In the genomic region with DNA sequence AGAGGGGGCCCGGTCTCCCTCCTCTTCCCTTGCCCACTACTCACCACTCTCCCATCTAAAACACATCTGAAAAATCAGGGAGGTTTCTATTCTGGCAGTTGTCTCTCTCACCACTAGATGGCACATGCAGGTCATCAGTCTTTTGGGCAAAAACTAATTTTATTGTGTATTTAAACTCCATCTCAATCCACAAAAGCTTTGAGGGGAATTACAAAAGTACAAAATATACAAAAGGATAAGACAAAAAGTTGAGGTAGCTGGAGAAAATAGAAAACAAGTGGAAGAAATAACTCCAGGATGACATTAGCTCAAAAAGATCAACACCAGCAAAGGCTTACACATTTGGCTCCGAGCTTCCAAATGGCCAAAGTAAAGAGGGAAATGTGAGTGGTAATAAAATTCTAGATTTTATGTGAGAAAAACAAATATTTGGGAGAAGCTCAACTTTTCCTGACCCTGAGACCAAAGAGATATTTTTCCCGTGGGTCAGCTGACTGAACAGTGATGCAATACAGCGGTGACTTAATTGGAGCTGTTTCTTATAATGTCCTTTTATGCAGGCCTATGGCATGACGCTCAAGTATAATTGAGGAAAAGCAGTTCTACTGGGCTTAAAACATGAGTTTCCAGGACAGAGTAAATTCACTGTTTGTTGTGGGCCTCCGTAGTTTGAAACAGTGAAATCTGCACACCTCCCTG, we compare ENCODE assay signal across 8 cellular contexts.
DNase-seq lines count a peak whose midpoint lies in the region; ATAC-seq and TF ChIP-seq lines count a peak whose summit lies in the region.

No MANE protein-coding gene starts in this region.

- H3K18ac ChIP-seq in H9 (ENCODE audit: insufficient read length, low read depth, low read length): no peak overlapping the region

- H3K23me2 ChIP-seq in H9 (ENCODE audit: insufficient read length, low read depth, low read length, poor library complexity, severe bottlenecking): peaks cover 4% of the 10 kb centered on the region

- no peak overlapping the region for H4K5ac ChIP-seq in H9 (ENCODE audit: insufficient read length, low read depth, low read length)

- H2BK5ac ChIP-seq in H9 (ENCODE audit: insufficient read length, low read length): no peak overlapping the region

- no peak overlapping the region for H2BK15ac ChIP-seq in H9 (ENCODE audit: low read depth, low read length)

- no peak overlapping the region for H2BK120ac ChIP-seq in H9 (ENCODE audit: low read depth, low read length, poor library complexity, severe bottlenecking)

- no peak overlapping the region for H4K91ac ChIP-seq in H9 (ENCODE audit: insufficient read length, low read depth, low read length)

- no peak for ATAC-seq in HG03159 (IDR thresholded peaks at IDR 0.05; ENCODE audit: unreplicated experiment)
- no peak for ATAC-seq in GM18498 (IDR thresholded peaks at IDR 0.05; ENCODE audit: unreplicated experiment)

- no peaks in the 10 kb centered on the region for H3K9me3 ChIP-seq in CD4-positive, alpha-beta memory T cell (ENCODE audit: control insufficient read depth in 1 of 2, low read length in 2 of 2)
- no peaks in the 10 kb centered on the region for H3K9me3 ChIP-seq in H9 (ENCODE audit: control insufficient read depth, low read depth, low read length)

- no peaks in the 10 kb centered on the region for H3K79me2 ChIP-seq in H9 (ENCODE audit: insufficient read depth, low read length)

- intact Hi-C loops in CD4-positive, alpha-beta memory T cell (cut with micrococcal nuclease): no loop called here

- H3K36me3 Mint-ChIP-seq in CD4-positive, alpha-beta memory T cell: peaks cover 0 to 5% of the 10 kb centered on the region in 2 donors
- H3K36me3 Mint-ChIP-seq in H9 (ENCODE audit: insufficient read depth in 1 of 3, low read depth in 3 of 3) (no peaks in the 10 kb centered on the region), brain (no peaks in the 10 kb centered on the region)

- no peak overlapping the region for H2AK5ac ChIP-seq in H9 (ENCODE audit: insufficient read length, low read length)

- no peaks in the 10 kb centered on the region for H3K27me3 ChIP-seq in CD4-positive, alpha-beta memory T cell (ENCODE audit: insufficient read depth, low read length)
- no peaks in the 10 kb centered on the region for H3K27me3 ChIP-seq in H9 (ENCODE audit: insufficient read depth, low read length)

- peak overlapping the region in 5 of 7 donors; percentile 8 to 80 (median 31) for H3K27ac Mint-ChIP-seq in CD4-positive, alpha-beta memory T cell
- H3K27ac Mint-ChIP-seq in H9 (no peak overlapping the region; a peak in 1 of 7 replicates), brain (peak overlapping the region in 1 of 5 experiments; percentile 39)

- WGBS in H9 (ENCODE audit: extremely low coverage, insufficient read length, low lambda C conversion rate): no CpG with 5 or more reads among the region's 6 CpGs

- no peaks in the 10 kb centered on the region for H3K9me3 Mint-ChIP-seq in CD4-positive, alpha-beta memory T cell
- no peaks in the 10 kb centered on the region; a peak in 1 of 5 replicates for H3K9me3 Mint-ChIP-seq in H9
- no peaks in the 10 kb centered on the region for H3K9me3 Mint-ChIP-seq in brain

- H2BK20ac ChIP-seq in H9 (ENCODE audit: low read depth, low read length, poor library complexity, severe bottlenecking): no peak overlapping the region

- H3K4me3 Mint-ChIP-seq in CD4-positive, alpha-beta memory T cell: peak overlapping the region in 2 of 8 donors; percentile 4 to 15
- no peak overlapping the region for H3K4me3 Mint-ChIP-seq in H9
- H3K4me3 Mint-ChIP-seq in brain: peak overlapping the region in 2 of 5 experiments; percentile 44 to 77

- TF ChIP-seq CTCF in H9 (conservative IDR thresholded peaks at IDR 0.05) (peak; percentile 88), brain (conservative IDR thresholded peaks at IDR 0.05) (peak; percentile 59 to 77)

- DNase-seq in CD4-positive, alpha-beta memory T cell: peak in 4 of 5 donors; percentile 25 to 46 (median 32)
- DNase-seq in H9: peak; percentile 34
- DNase-seq in NCI-H748 treated with DMSO at 0.1 percent for 48 hours (lab: John Stamatoyannopoulos, UW): peak; percentile 81
- DNase-seq in lung microvascular endothelial cell (ENCODE audit: low read depth in 2 of 2): peak; percentile 50 to 58
- no peak for DNase-seq in activated CD4-positive, CD25-positive, alpha-beta regulatory T cell treated with anti-CD3 and anti-CD28 coated beads, Interleukin-2, amount 50 U/mL, for 72 hours

- H3K36me3 ChIP-seq in CD4-positive, alpha-beta memory T cell (ENCODE audit: insufficient read depth, low read length): no peaks in the 10 kb centered on the region

- H4K20me1 ChIP-seq in H9 (ENCODE audit: control insufficient read depth, insufficient read depth, insufficient read length): no peaks in the 10 kb centered on the region

- H3K79me1 ChIP-seq in H9 (ENCODE audit: insufficient read depth, low read depth, low read length, poor library complexity, severe bottlenecking): no peaks in the 10 kb centered on the region

- CTCF ChIA-PET in CD4-positive, alpha-beta memory T cell (lab: Charles Lee; ENCODE audit: partially characterized antibody): interaction anchor here (0.7 to 2.2 kb wide), 13 partner anchors 8 to 117 kb away, joined by 3 to 10 read pairs (median 4); a partner anchor contains a TSS

- POLR2A ChIA-PET in CD4-positive, alpha-beta memory T cell (lab: Charles Lee; ENCODE audit: partially characterized antibody): no interaction called here

- peaks cover 4 to 6% of the 10 kb centered on the region in 2 donors for H3K27me3 Mint-ChIP-seq in CD4-positive, alpha-beta memory T cell
- H3K27me3 Mint-ChIP-seq in H9 (ENCODE audit: low read depth) (no peaks in the 10 kb centered on the region; the same call in 1 of the 2 replicates), brain (peaks cover 32% of the 10 kb centered on the region)

- peaks cover 5 to 14% (median 10%) of the 10 kb centered on the region in 4 donors for H3K4me1 Mint-ChIP-seq in CD4-positive, alpha-beta memory T cell
- H3K4me1 Mint-ChIP-seq in H9 (peaks cover 21 to 26% of the 10 kb centered on the region in 2 experiments), brain (peaks cover 13% of the 10 kb centered on the region)

- peaks cover 6% of the 10 kb centered on the region for H3K4me1 ChIP-seq in CD4-positive, alpha-beta memory T cell (ENCODE audit: insufficient read depth, low read length)
- no peaks in the 10 kb centered on the region for H3K4me1 ChIP-seq in H9 (ENCODE audit: insufficient read depth, low read length)

- H2AFZ ChIP-seq in H9 (ENCODE audit: low read length): no peak overlapping the region

- no peak overlapping the region for H3K56ac ChIP-seq in H9 (ENCODE audit: insufficient read length, low read depth, low read length)

- no peak overlapping the region for H2BK12ac ChIP-seq in H9 (ENCODE audit: insufficient read length, low read depth, low read length)

- H3K27ac ChIP-seq in CD4-positive, alpha-beta memory T cell (ENCODE audit: low read depth, low read length): no peak overlapping the region
- H3K27ac ChIP-seq in H9 (ENCODE audit: insufficient read length, low read depth, low read length): no peak overlapping the region

- H3T11ph ChIP-seq in H9 (ENCODE audit: low read length): no peak overlapping the region

- no peak overlapping the region for H4K8ac ChIP-seq in H9 (replicated peaks; ENCODE audit: insufficient read length, low read depth, low read length)

- H3K4me2 ChIP-seq in H9 (ENCODE audit: insufficient read depth, insufficient read length, low read length): no peak overlapping the region

- no peak overlapping the region for H3K9ac ChIP-seq in H9 (ENCODE audit: extremely low read depth, insufficient read length, low read length)

- H3K23ac ChIP-seq in H9 (ENCODE audit: insufficient read length, low read depth, low read length): no peak overlapping the region

- H3K4me3 ChIP-seq in CD4-positive, alpha-beta memory T cell (ENCODE audit: low read length in 2 of 2): no peak overlapping the region

- no peak overlapping the region for H3K14ac ChIP-seq in H9 (ENCODE audit: insufficient read depth, low read length)

- H3K4ac ChIP-seq in H9 (ENCODE audit: low read depth, low read length): no peak overlapping the region

Comparison
In these comparisons a context has a peak if more than half of its experiments do, and no peak if none do; other contexts are left out.
1. H3K27ac Mint-ChIP-seq: peak in CD4-positive, alpha-beta memory T cell (5 of 7); none in H9 (0 of 3).